Comparison of ENCODE assay signal across 8 cellular contexts in genomic region chr16:87853411-87854052, GRCh38. TPM values are rescaled to one million over a fixed set of nuclear protein-coding genes. Genes with fewer than 3 reads are reported as not detected.
A peak's percentile ranks its signal among the peaks of the same experiment; 100 is the strongest.
DNase-seq lines count a peak whose midpoint lies in the region; ATAC-seq and TF ChIP-seq lines count a peak whose summit lies in the region.

No MANE protein-coding gene starts in this region.

- H3K36me3 ChIP-seq in A673 (ENCODE audit: insufficient read depth, low read length, poor library complexity, severe bottlenecking), result peaks cover 54% of the 10 kb centered on the region

- ATAC-seq in GM18861 (IDR thresholded peaks at IDR 0.05; ENCODE audit: unreplicated experiment) (peak; percentile 54), foreskin keratinocyte (peak; percentile 53)

- in situ Hi-C loops in SK-MEL-5 (cut with HindIII; ENCODE audit: low pct_unique_long_range_greater_than_20kb, low sequenced_read_pairs), result no loop called here

- intact Hi-C loops in A673 (cut with micrococcal nuclease; ENCODE audit: unreplicated experiment), result loop anchor here (5.0 kb wide), 1 partner anchor 76 kb away; no protein-coding TSS in a partner anchor

- no TSS peak for BruUV-seq in A673 (replicated peaks; lab: Mats Ljungman, UMichigan)

- CTCF ChIA-PET in A673 (lab: Charles Lee), result interaction anchor here (1.7 to 1.8 kb wide), 2 partner anchors 18 to 74 kb away, joined by 6 to 24 read pairs; no protein-coding TSS in a partner anchor

- H3K9me3 ChIP-seq in A673 (ENCODE audit: low read depth, low read length, poor library complexity, severe bottlenecking), result no peaks in the 10 kb centered on the region

- peak overlapping the region; percentile 31 for H3K4me3 ChIP-seq in A673 (ENCODE audit: low read depth, low read length, poor library complexity, severe bottlenecking)

- TF ChIP-seq CTCF in A673 (conservative IDR thresholded peaks at IDR 0.05; ENCODE audit: low read depth, low read length) (no peak), foreskin keratinocyte (conservative IDR thresholded peaks at IDR 0.05) (no peak)

- H3K27ac ChIP-seq in A673 (ENCODE audit: low read depth, low read length, poor library complexity, severe bottlenecking) (peak overlapping the region; percentile 100), foreskin keratinocyte (peak overlapping the region; percentile 76)

- no peaks in the 10 kb centered on the region for H3K27me3 ChIP-seq in A673 (replicated peaks; ENCODE audit: insufficient read depth, low read depth, low read length, poor library complexity)
- no peaks in the 10 kb centered on the region for H3K27me3 ChIP-seq in foreskin keratinocyte

- POLR2A ChIA-PET in A673 (lab: Charles Lee; ENCODE audit: low non-redundant PET), result interaction anchor here (0.6 to 1.7 kb wide), 3 partner anchors 9 to 1360 kb away, joined by 3 to 7 read pairs (median 5); no protein-coding TSS in a partner anchor

- H3K4me1 ChIP-seq in A673 (ENCODE audit: insufficient read depth, low read length, poor library complexity, severe bottlenecking) (peaks cover 73% of the 10 kb centered on the region), foreskin keratinocyte (peaks cover 18% of the 10 kb centered on the region)

- peak; percentile 97 for DNase-seq in A673 (ENCODE audit: low spot score)
- DNase-seq in HuH-7.5 (ENCODE audit: low spot score), result peak; percentile 98
- DNase-seq in SK-MEL-5 (ENCODE audit: low read depth, low spot score), result peak; percentile 97
- DNase-seq in activated naive CD4-positive, alpha-beta T cell treated with Interleukin-2 at 50 U/mL for 16 hours, result peak; percentile 90
- peak; percentile 80 to 87 for DNase-seq in foreskin keratinocyte
- DNase-seq in occipital lobe (lab: John Stamatoyannopoulos, UW), result peak; percentile 83
- DNase-seq in superior temporal gyrus (ENCODE audit: extremely low spot score), result peak; percentile 83

RNA-seq across cellular contexts. Expression of gene SLC7A5, which starts 15.8 kb away (rescaled TPM):
- total RNA-seq in A673 (2021), result 324 and 371 TPM in 2 replicates
- total RNA-seq in SK-MEL-5 (2014; rRNA removed; shearing (Covaris generic)), result 190 and 226 TPM in 2 replicates
- polyA plus RNA-seq in SK-MEL-5 (2015; cell fraction: cytosol; rRNA removed), result 762 and 970 TPM in 2 replicates
- 170 and 178 TPM in 2 replicates for polyA plus RNA-seq in SK-MEL-5 (2015; cell fraction: nucleus; rRNA removed)
- 455 and 588 TPM in 2 replicates for total RNA-seq in foreskin keratinocyte
- polyA plus RNA-seq in foreskin keratinocyte, result 419 and 621 TPM in 2 replicates
- total RNA-seq in occipital lobe, result 16.5 TPM

Comparison
In these comparisons a context has a peak if more than half of its experiments do, and no peak if none do; other contexts are left out.
1. Peak in every context shown above with its lines: DNase-seq, ATAC-seq, H3K4me3 ChIP-seq and H3K27ac ChIP-seq.
2. RNA of gene SLC7A5, which starts 15.8 kb away (total RNA-seq): 455 to 588 TPM in foreskin keratinocyte, 324 to 371 TPM in A673 and 190 to 226 TPM in SK-MEL-5; 16.5 TPM in occipital lobe (single experiment); every median in the first group is over 10 times any median in the second.